ENCODE assay signal across 8 cellular contexts in genomic region chr14:100076133-100076532, GRCh38. TPM values are rescaled to one million over a fixed set of nuclear protein-coding genes. Genes with fewer than 3 reads are reported as not detected.
DNase-seq lines count a peak whose midpoint lies in the region; ATAC-seq, FAIRE-seq and TF ChIP-seq lines count a peak whose summit lies in the region.

No MANE protein-coding gene starts in this region.

- no peaks in the 10 kb centered on the region for H3K36me3 ChIP-seq in keratinocyte (ENCODE audit: control insufficient read depth in 2 of 2, extremely low read depth in 1 of 2, insufficient read depth in 2 of 2, low read length in 2 of 2)
- no peaks in the 10 kb centered on the region for H3K36me3 ChIP-seq in upper lobe of right lung

- no peak overlapping the region for H2AFZ ChIP-seq in keratinocyte (ENCODE audit: control insufficient read depth, low read length)

- H3K9me3 Mint-ChIP-seq in activated naive CD8-positive, alpha-beta T cell treated with anti-CD3 and anti-CD28 coated beads, Interleukin-2, amount 10 ng/mL, durations not matched to agents 7 days and 5 days, result no peaks in the 10 kb centered on the region

- H3K9me3 ChIP-seq in keratinocyte (ENCODE audit: control insufficient read depth, low read depth, low read length) (no peaks in the 10 kb centered on the region), upper lobe of right lung (no peaks in the 10 kb centered on the region)

- H4K20me1 ChIP-seq in keratinocyte (ENCODE audit: control insufficient read depth, extremely low read depth, insufficient read depth, low read length), result no peaks in the 10 kb centered on the region

- FAIRE-seq in keratinocyte (lab: Jason Lieb, UNC), result no peak

- no peaks in the 10 kb centered on the region for H3K79me2 ChIP-seq in keratinocyte (ENCODE audit: control insufficient read depth, insufficient read depth, low read length)

- H3K27me3 Mint-ChIP-seq in activated naive CD8-positive, alpha-beta T cell treated with anti-CD3 and anti-CD28 coated beads, Interleukin-2, amount 10 ng/mL, durations not matched to agents 7 days and 5 days, result no peaks in the 10 kb centered on the region

- H3K9ac ChIP-seq in keratinocyte (ENCODE audit: control insufficient read depth, extremely low read depth, insufficient read depth, low read length), result no peak overlapping the region

- peak overlapping the region; percentile 88 for H3K27ac Mint-ChIP-seq in activated naive CD8-positive, alpha-beta T cell treated with anti-CD3 and anti-CD28 coated beads, Interleukin-2, amount 10 ng/mL, durations not matched to agents 7 days and 5 days

- peaks cover 72% of the 10 kb centered on the region for H3K36me3 Mint-ChIP-seq in activated naive CD8-positive, alpha-beta T cell treated with anti-CD3 and anti-CD28 coated beads, Interleukin-2, amount 10 ng/mL, durations not matched to agents 7 days and 5 days

- peak; percentile 59 for TF ChIP-seq CTCF in NB4 (IDR thresholded peaks at IDR 0.05; ENCODE audit: low read depth, low read length)
- peak; percentile 37 to 59 (median 53) for TF ChIP-seq CTCF in keratinocyte (optimal IDR thresholded peaks at IDR 0.05 in 1 of 3, IDR thresholded peaks at IDR 0.05 in 1 of 3, conservative IDR thresholded peaks at IDR 0.05 in 1 of 3; ENCODE audit: extremely low read depth in 1 of 3, insufficient read depth in 2 of 3, low read length in 3 of 3)
- peak; percentile 42 for TF ChIP-seq CTCF in upper lobe of right lung (IDR thresholded peaks at IDR 0.05)

- no peak for TF ChIP-seq POLR2A in NB4 (IDR thresholded peaks at IDR 0.05; ENCODE audit: extremely low read depth, insufficient read length)

- peaks cover 83% of the 10 kb centered on the region for H3K4me1 Mint-ChIP-seq in activated naive CD8-positive, alpha-beta T cell treated with anti-CD3 and anti-CD28 coated beads, Interleukin-2, amount 10 ng/mL, durations not matched to agents 7 days and 5 days

- H3K4me1 ChIP-seq in keratinocyte (ENCODE audit: control insufficient read depth, extremely low read depth, insufficient read depth, low read length) (peaks cover 11% of the 10 kb centered on the region), upper lobe of right lung (peaks cover 67% of the 10 kb centered on the region)

- H3K4me3 ChIP-seq in NB4 (ENCODE audit: low read depth, low read length) (no peak overlapping the region), keratinocyte (ENCODE audit: control insufficient read depth in 2 of 3, extremely low read depth in 1 of 3, insufficient read depth in 2 of 3, low read depth in 1 of 3, low read length in 3 of 3) (no peak overlapping the region), upper lobe of right lung (no peak overlapping the region)

- H3K27ac ChIP-seq in keratinocyte (ENCODE audit: control insufficient read depth, insufficient read depth, low read length) (no peak overlapping the region), upper lobe of right lung (peak overlapping the region; percentile 20)

- intact Hi-C loops in upper lobe of right lung (cut with DNase I), result no loop called here

- H3K4me3 Mint-ChIP-seq in activated naive CD8-positive, alpha-beta T cell treated with anti-CD3 and anti-CD28 coated beads, Interleukin-2, amount 10 ng/mL, durations not matched to agents 7 days and 5 days, result peak overlapping the region; percentile 96

- no peaks in the 10 kb centered on the region for H3K27me3 ChIP-seq in keratinocyte (ENCODE audit: control insufficient read depth, extremely low read depth, insufficient read depth, low read length)
- H3K27me3 ChIP-seq in upper lobe of right lung, result no peaks in the 10 kb centered on the region

- POLR2A ChIA-PET in activated naive CD8-positive, alpha-beta T cell treated with anti-CD3 and anti-CD28 coated beads, Interleukin-2, amount 10 ng/mL, durations not matched to agents 7 days and 5 days (lab: Charles Lee), result interaction anchor here (0.8 to 10.4 kb wide), 4 partner anchors 7 to 32 kb away, joined by 4 to 297 read pairs (median 10); partner anchors contain the start of gene EVL

- H3K4me2 ChIP-seq in keratinocyte (ENCODE audit: control insufficient read depth, extremely low read depth, insufficient read depth, low read depth, low read length), result no peak overlapping the region

- H3K9me1 ChIP-seq in keratinocyte (ENCODE audit: control insufficient read depth, extremely low read depth, insufficient read depth, low read length), result no peaks in the 10 kb centered on the region

- dilution Hi-C loops in keratinocyte (cut with MboI; ENCODE audit: extremely low pct_ligation_motif_present, low sequenced_read_pairs), result no loop called here

- ATAC-seq in activated naive CD8-positive, alpha-beta T cell treated with anti-CD3 and anti-CD28 coated beads, Interleukin-2, amount 10 ng/mL, durations not matched to agents 7 days and 5 days (ENCODE audit: low read depth), result peak; percentile 18
- peak; percentile 82 for ATAC-seq in upper lobe of right lung
- ATAC-seq in GM18520 (IDR thresholded peaks at IDR 0.05; ENCODE audit: unreplicated experiment), result no peak

- peak; percentile 67 for DNase-seq in stimulated activated CD4-positive, alpha-beta T cell treated with anti-CD3 and anti-CD28 coated beads, Interleukin-15, amount 100 ng/mL, for 24 hours
- DNase-seq in stimulated activated CD4-positive, alpha-beta T cell treated with anti-CD3 and anti-CD28 coated beads, Interleukin-2, amount 100 ng/mL, for 48 hours, result no peak
- DNase-seq in NB4 (ENCODE audit: low read depth), result peak; percentile 96
- peak; percentile 59 for DNase-seq in activated naive CD8-positive, alpha-beta T cell treated with anti-CD3 and anti-CD28 coated beads, Interleukin-2, amount 10 ng/mL, durations not matched to agents 7 days and 5 days
- DNase-seq in keratinocyte (ENCODE audit: low read depth, low spot score), result no peak
- peak; percentile 74 for DNase-seq in upper lobe of right lung
- no peak for DNase-seq in superior temporal gyrus (ENCODE audit: extremely low spot score)

RNA-seq across cellular contexts. Expression of gene EVL, which starts 10.9 kb away (rescaled TPM):
- 1,000 to 10,000 TPM; 1,124 to 1,144 TPM for total RNA-seq in activated naive CD8-positive, alpha-beta T cell treated with anti-CD3 and anti-CD28 coated beads, Interleukin-2, amount 10 ng/mL, durations not matched to agents 7 days and 5 days
- 12.0 to 16.2 TPM (median 13.2 TPM) in 3 replicates for polyA plus RNA-seq in keratinocyte
- polyA plus RNA-seq in keratinocyte (2011; ENCODE audit: low read depth), result 32.6 TPM
- polyA plus RNA-seq in keratinocyte (2011; cell fraction: cytosol; rRNA removed), result 9.4 and 13.2 TPM in 2 replicates
- 52.6 and 66.7 TPM in 2 replicates for polyA plus RNA-seq in keratinocyte (2011; cell fraction: nucleus; rRNA removed)
- polyA plus RNA-seq in keratinocyte (2012; ENCODE audit: low replicate concordance), result 13.1 and 17.6 TPM in 2 replicates
- 8.2 to 26.8 TPM (median 10.1 TPM) in 3 replicates for polyA minus RNA-seq in keratinocyte
- polyA minus RNA-seq in keratinocyte (2011; cell fraction: cytosol; rRNA and poly(A)+ RNA removed), result 11.3 TPM
- polyA minus RNA-seq in keratinocyte (2011; cell fraction: nucleus; rRNA and poly(A)+ RNA removed), result 11.3 and 19.3 TPM in 2 replicates
- total RNA-seq in upper lobe of right lung, result 206 TPM

Comparison
In these comparisons a context has a peak if more than half of its experiments do, and no peak if none do; other contexts are left out.
1. DNase-seq: peak in stimulated activated CD4-positive, alpha-beta T cell treated with anti-CD3 and anti-CD28 coated beads, Interleukin-15, amount 100 ng/mL, for 24 hours (single experiment), NB4 (single experiment), activated naive CD8-positive, alpha-beta T cell treated with anti-CD3 and anti-CD28 coated beads, Interleukin-2, amount 10 ng/mL, durations not matched to agents 7 days and 5 days (single experiment) and upper lobe of right lung (single experiment); none in stimulated activated CD4-positive, alpha-beta T cell treated with anti-CD3 and anti-CD28 coated beads, Interleukin-2, amount 100 ng/mL, for 48 hours (0 of 2), keratinocyte (single experiment) and superior temporal gyrus (single experiment).
2. Peak in every context shown above with its lines, with median percentiles within 50 percentile points of each other: CTCF ChIP-seq.